8 cellular contexts compared by ENCODE assay signal in genomic region chr11:68031136-68031459, GRCh38. TPM values are rescaled to one million over a fixed set of nuclear protein-coding genes. Genes with fewer than 3 reads are reported as not detected.
DNase-seq lines count a peak whose midpoint lies in the region; ATAC-seq, FAIRE-seq and TF ChIP-seq lines count a peak whose summit lies in the region.

No MANE protein-coding gene starts in this region.

- intact Hi-C loops in cardiac septum (cut with DNase I) (loop anchor here (5.0 kb wide), 2 partner anchors 91 to 181 kb away; partner anchors contain the start of genes CHKA and KMT5B), K562 (cut with micrococcal nuclease) (no loop called here), HepG2 (cut with micrococcal nuclease; ENCODE audit: unreplicated experiment) (no loop called here)

- H3K27ac ChIP-seq in cardiac muscle cell (peak overlapping the region; percentile 86), K562 (ENCODE audit: extremely low read depth, low read depth, low read length) (peak overlapping the region; percentile 88), HepG2 (ENCODE audit: extremely low read length, insufficient read depth, low read length) (peak overlapping the region; percentile 86), upper lobe of left lung (peak overlapping the region; percentile 86 to 92 (median 90))

- no peaks in the 10 kb centered on the region for H3K9me1 ChIP-seq in K562 (ENCODE audit: control insufficient read depth, insufficient read depth, low read length)

- ATAC-seq in K562 (peak; percentile 22), HepG2 (no peak), upper lobe of left lung (ENCODE audit: low FRiP score in 2 of 2) (peak; percentile 26 to 28), GM21619 (IDR thresholded peaks at IDR 0.05; ENCODE audit: unreplicated experiment) (no peak)

- H2AFZ ChIP-seq in K562 (ENCODE audit: low read depth, low read length) (peak overlapping the region; percentile 92), HepG2 (ENCODE audit: low read length) (no peak overlapping the region)

- FAIRE-seq in K562 (lab: Jason Lieb, UNC) (peak; percentile 82), HepG2 (lab: Jason Lieb, UNC) (no peak)

- H3K4me2 ChIP-seq in K562 (ENCODE audit: insufficient read depth, low read length) = peak overlapping the region; percentile 95
- peak overlapping the region; percentile 97 for H3K4me2 ChIP-seq in HepG2 (ENCODE audit: low read depth, low read length)

- BruUV-seq in K562 (replicated peaks; lab: Mats Ljungman, UMichigan) (no TSS peak), HepG2 (replicated peaks; lab: Mats Ljungman, UMichigan) (no TSS peak)

- no peaks in the 10 kb centered on the region for H3K9me3 ChIP-seq in cardiac muscle cell (ENCODE audit: low read depth)
- H3K9me3 ChIP-seq in K562 (replicated peaks; ENCODE audit: control insufficient read depth, insufficient read depth, low read depth, low read length) = no peaks in the 10 kb centered on the region
- H3K9me3 ChIP-seq in HepG2 (ENCODE audit: low read length) = no peaks in the 10 kb centered on the region
- H3K9me3 ChIP-seq in upper lobe of left lung = no peaks in the 10 kb centered on the region

- no peak for DNase-seq in cardiac muscle cell (ENCODE audit: low read depth in 1 of 2, low spot score in 1 of 2)
- no peak for DNase-seq in cardiac septum (ENCODE audit: low spot score)
- DNase-seq in K562 (ENCODE audit: extremely low read depth in 1 of 4, low spot score in 3 of 4) = peak in 1 of 4 experiments; percentile 55
- no peak for DNase-seq in HepG2 (ENCODE audit: low spot score)
- no peak for DNase-seq in upper lobe of left lung
- no peak for DNase-seq in COLO668 (lab: John Stamatoyannopoulos, UW; ENCODE audit: unreplicated experiment)
- DNase-seq in amniotic stem cell (lab: John Stamatoyannopoulos, UW) = no peak

- H3K4me3 ChIP-seq in cardiac muscle cell = peak overlapping the region; percentile 48
- H3K4me3 ChIP-seq in K562 = peak overlapping the region; percentile 71
- peak overlapping the region; percentile 78 to 84 (median 83) for H3K4me3 ChIP-seq in HepG2 (replicated peaks in 1 of 3; ENCODE audit: insufficient read depth in 1 of 3, low read depth in 2 of 3, low read length in 3 of 3)
- peak overlapping the region; percentile 70 to 90 (median 85) for H3K4me3 ChIP-seq in upper lobe of left lung

- TF ChIP-seq POLR2A in K562 (conservative IDR thresholded peaks at IDR 0.05) (no peak), HepG2 (IDR thresholded peaks at IDR 0.05; ENCODE audit: insufficient read depth in 1 of 2, low read depth in 2 of 2, low read length in 2 of 2) (no peak), upper lobe of left lung (IDR thresholded peaks at IDR 0.05) (no peak)

- POLR2A ChIA-PET in K562 (lab: Yijun Ruan, JAX) (interaction anchor here (0.9 to 2.3 kb wide), 3 partner anchors 9 to 11 kb away, joined by 3 to 10 read pairs (median 8); no protein-coding TSS in a partner anchor), HepG2 (lab: Yijun Ruan, JAX) (interaction anchor here (1.1 to 1.2 kb wide), 2 partner anchors 9 to 22 kb away, joined by 3 to 4 read pairs; no protein-coding TSS in a partner anchor)

- TF ChIP-seq CTCF in cardiac muscle cell (IDR thresholded peaks at IDR 0.05; ENCODE audit: low read depth, low read length) = no peak
- TF ChIP-seq CTCF in K562 (IDR thresholded peaks at IDR 0.05 in 2 of 3, conservative IDR thresholded peaks at IDR 0.05 in 1 of 3; ENCODE audit: insufficient read depth in 2 of 3, low read depth in 1 of 3, low read length in 3 of 3) = no peak
- TF ChIP-seq CTCF in HepG2 (CRISPR knock-in tag; IDR thresholded peaks at IDR 0.05) = no peak
- TF ChIP-seq CTCF in upper lobe of left lung (IDR thresholded peaks at IDR 0.05) = no peak

- H3K4me1 ChIP-seq in cardiac muscle cell (ENCODE audit: low read depth) (no peaks in the 10 kb centered on the region), K562 (replicated peaks in 1 of 2; ENCODE audit: control insufficient read depth in 2 of 2, insufficient read depth in 2 of 2, low read length in 2 of 2) (peaks cover 14 to 61% of the 10 kb centered on the region in 2 experiments; a peak in 4 of 5 replicates), HepG2 (ENCODE audit: insufficient read depth, low read length) (peaks cover 32% of the 10 kb centered on the region), upper lobe of left lung (peaks cover 16 to 50% (median 25%) of the 10 kb centered on the region in 4 donors)

- in situ Hi-C loops in K562 (cut with MboI) = no loop called here
- in situ Hi-C loops in HepG2 (cut with HindIII; ENCODE audit: extremely low pct_ligation_motif_present, low pct_unique_long_range_greater_than_20kb) = no loop called here

- CTCF ChIA-PET in K562 (lab: Yijun Ruan, JAX; ENCODE audit: low intra/inter-chr PET ratio) (interaction anchor here (0.6 kb wide), 1 partner anchor 75 kb away, joined by 4 read pairs; no protein-coding TSS in a partner anchor), HepG2 (lab: Yijun Ruan, JAX; ENCODE audit: low intra/inter-chr PET ratio, low total read pairs) (no interaction called here)

- H3K9ac ChIP-seq in K562 (ENCODE audit: insufficient read depth in 1 of 2, low read depth in 2 of 2, low read length in 2 of 2) (peak overlapping the region; percentile 98 to 99), HepG2 (ENCODE audit: insufficient read depth, low read depth, low read length) (peak overlapping the region; percentile 96)

- 3% methylated on average over 10 of the region's 10 CpGs for WGBS in K562 (ENCODE audit: insufficient coverage, low coverage, missing lambda C conversion rate)
- 7% methylated on average over 10 of the region's 10 CpGs for WGBS in HepG2 (ENCODE audit: low lambda C conversion rate)
- 16 to 18% methylated on average over 8 to 10 of the region's 10 CpGs for WGBS in upper lobe of left lung, 2 donors

- peaks cover 25% of the 10 kb centered on the region for H3K79me2 ChIP-seq in K562 (ENCODE audit: control insufficient read depth, insufficient read depth, low read length)
- peaks cover 26% of the 10 kb centered on the region for H3K79me2 ChIP-seq in HepG2 (ENCODE audit: insufficient read depth, low read length)

- no peak for TF ChIP-seq RAD21 in K562 (CRISPR knock-in tag; conservative IDR thresholded peaks at IDR 0.05 in 1 of 2, IDR thresholded peaks at IDR 0.05 in 1 of 2)
- TF ChIP-seq RAD21 in HepG2 (CRISPR knock-in tag; IDR thresholded peaks at IDR 0.05) = no peak

- H3K27me3 ChIP-seq in cardiac muscle cell (no peaks in the 10 kb centered on the region), K562 (ENCODE audit: control insufficient read depth in 2 of 2, insufficient read depth in 2 of 2, low read length in 2 of 2) (no peaks in the 10 kb centered on the region), HepG2 (ENCODE audit: control insufficient read depth in 1 of 2, insufficient read depth in 2 of 2, low read length in 2 of 2) (no peaks in the 10 kb centered on the region; a peak in 1 of 5 replicates), upper lobe of left lung (no peaks in the 10 kb centered on the region)

- TF ChIP-seq EP300 in K562 (IDR thresholded peaks at IDR 0.05; ENCODE audit: low read length) = no peak
- TF ChIP-seq EP300 in HepG2 (IDR thresholded peaks at IDR 0.05; ENCODE audit: low read depth in 2 of 2, low read length in 2 of 2) = no peak
- no peak for TF ChIP-seq EP300 in HepG2 (CRISPR knock-in tag; IDR thresholded peaks at IDR 0.05; ENCODE audit: borderline replicate concordance)
- TF ChIP-seq EP300 in upper lobe of left lung (IDR thresholded peaks at IDR 0.05) = no peak

- H4K20me1 ChIP-seq in K562 (replicated peaks; ENCODE audit: control insufficient read depth, insufficient read depth, low read length) (no peaks in the 10 kb centered on the region), HepG2 (ENCODE audit: insufficient read depth, low read length) (no peaks in the 10 kb centered on the region)

- H3K36me3 ChIP-seq in cardiac muscle cell (peaks cover 7% of the 10 kb centered on the region), K562 (ENCODE audit: control insufficient read depth, insufficient read depth, low read length) (peaks cover 33% of the 10 kb centered on the region; the same call in 2 of the 3 replicates), HepG2 (replicated peaks in 1 of 2; ENCODE audit: control insufficient read depth in 1 of 2, insufficient read depth in 2 of 2, low read length in 2 of 2) (peaks cover 8 to 13% of the 10 kb centered on the region in 2 experiments; a peak in 3 of 5 replicates), upper lobe of left lung (peaks cover 0 to 40% (median 22%) of the 10 kb centered on the region in 4 donors)

RNA-seq across cellular contexts. Expression of gene NDUFS8, which starts 0.6 kb away (rescaled TPM):
- total RNA-seq in cardiac muscle cell = 330 and 471 TPM in 2 replicates
- 473 and 540 TPM in 2 replicates for polyA plus RNA-seq in cardiac muscle cell
- total RNA-seq in cardiac septum = 315 TPM
- total RNA-seq in K562 (2011; cell fraction: chromatin; rRNA removed; ENCODE audit: low replicate concordance) = 41.2 and 158 TPM in 2 replicates
- 168 and 170 TPM in 2 replicates for total RNA-seq in K562 (2011; cell fraction: nucleolus; rRNA removed)
- 99.4 and 102 TPM in 2 replicates for total RNA-seq in K562 (2011; cell fraction: nucleoplasm; rRNA removed)
- total RNA-seq in K562 (2014; rRNA removed) = 351 and 419 TPM in 2 replicates
- 60.0 and 91.3 TPM in 2 replicates for total RNA-seq in K562 (2014; rRNA removed; fragmentation: Illumina TruSeq; extraction: Trizol)
- 146 and 150 TPM in 2 replicates for total RNA-seq in K562 (2015; rRNA removed; fragmentation: Illumina TruSeq; extraction: Trizol)
- 271 and 294 TPM in 2 replicates for total RNA-seq in K562 (2021)
- polyA plus RNA-seq in K562 (2011; rRNA removed) = 67.2 and 68.7 TPM in 2 replicates
- polyA plus RNA-seq in K562 (2011; cell fraction: cytosol; rRNA removed) = 181 and 505 TPM in 2 replicates
- 116 and 178 TPM in 2 replicates for polyA plus RNA-seq in K562 (2011; cell fraction: nucleus; rRNA removed)
- 247 and 317 TPM in 2 replicates for polyA plus RNA-seq in K562 (2012)
- 101 and 156 TPM in 2 replicates for polyA plus RNA-seq in K562 (2014; fragmentation: Illumina TruSeq; extraction: Trizol)
- polyA plus RNA-seq in K562 (2014; fragmentation: Nextera tagmentation; extraction: Ambion mirVana) = 10 to 100 TPM; 36.5 to 65.1 TPM
- 241 and 257 TPM in 2 replicates for polyA plus RNA-seq in K562 (2014; rRNA removed)
- 28.2 and 47.3 TPM in 2 replicates for polyA minus RNA-seq in K562 (2011; rRNA and poly(A)+ RNA removed)
- polyA minus RNA-seq in K562 (2011; cell fraction: cytosol; rRNA and poly(A)+ RNA removed) = 128 and 135 TPM in 2 replicates
- polyA minus RNA-seq in K562 (2011; cell fraction: nucleus; rRNA and poly(A)+ RNA removed) = 55.5 and 65.1 TPM in 2 replicates
- 120 and 158 TPM in 2 replicates for total RNA-seq in HepG2 (2016; rRNA removed; fragmentation: Illumina TruSeq; extraction: Trizol)
- 120 and 122 TPM in 2 replicates for total RNA-seq in HepG2 (2016; cell fraction: cytosol; rRNA removed; fragmentation: Illumina TruSeq; extraction: Trizol; ENCODE audit: low read depth)
- total RNA-seq in HepG2 (2016; cell fraction: insoluble cytoplasmic fraction; rRNA removed; fragmentation: Illumina TruSeq; extraction: Trizol) = 111 and 153 TPM in 2 replicates
- 119 and 125 TPM in 2 replicates for total RNA-seq in HepG2 (2016; cell fraction: membrane; rRNA removed; fragmentation: Illumina TruSeq; extraction: Trizol)
- total RNA-seq in HepG2 (2016; cell fraction: nucleus; rRNA removed; fragmentation: Illumina TruSeq; extraction: Trizol) = 68.1 and 87.4 TPM in 2 replicates
- polyA plus RNA-seq in HepG2 (2011; rRNA removed) = 96.7 and 101 TPM in 2 replicates
- polyA plus RNA-seq in HepG2 (2011; cell fraction: cytosol; rRNA removed) = 77.4 and 163 TPM in 2 replicates
- 142 and 151 TPM in 2 replicates for polyA plus RNA-seq in HepG2 (2011; cell fraction: nucleus; rRNA removed)
- polyA plus RNA-seq in HepG2 (2012) = 65.2 and 96.9 TPM in 2 replicates
- polyA plus RNA-seq in HepG2 (2016; cell fraction: cytosol; fragmentation: Illumina TruSeq; extraction: Trizol; ENCODE audit: low read depth) = 109 and 135 TPM in 2 replicates
- 108 and 124 TPM in 2 replicates for polyA plus RNA-seq in HepG2 (2016; cell fraction: insoluble cytoplasmic fraction; fragmentation: Illumina TruSeq; extraction: Trizol; ENCODE audit: low read depth)
- 110 and 125 TPM in 2 replicates for polyA plus RNA-seq in HepG2 (2016; cell fraction: membrane; fragmentation: Illumina TruSeq; extraction: Trizol; ENCODE audit: low read depth)
- 158 and 161 TPM in 2 replicates for polyA plus RNA-seq in HepG2 (2016; cell fraction: nucleus; fragmentation: Illumina TruSeq; extraction: Trizol; ENCODE audit: insufficient read depth, low read depth)
- 172 and 212 TPM in 2 replicates for polyA minus RNA-seq in HepG2 (2011; rRNA and poly(A)+ RNA removed; ENCODE audit: low replicate concordance)
- 66.2 and 72.5 TPM in 2 replicates for polyA minus RNA-seq in HepG2 (2011; cell fraction: cytosol; rRNA and poly(A)+ RNA removed)
- polyA minus RNA-seq in HepG2 (2011; cell fraction: nucleus; rRNA and poly(A)+ RNA removed) = 33.6 and 40.9 TPM in 2 replicates
- total RNA-seq in upper lobe of left lung = 100 to 1,000 TPM in 5 of 6 donors, 10 to 100 TPM in 1; 64.5 to 196 (median 143) TPM

RNA-seq across cellular contexts. Expression of gene TCIRG1, which starts 7.7 kb away (rescaled TPM):
- 35.4 and 55.8 TPM in 2 replicates for total RNA-seq in cardiac muscle cell
- polyA plus RNA-seq in cardiac muscle cell = 19.4 and 47.5 TPM in 2 replicates
- total RNA-seq in cardiac septum = 26.5 TPM
- 106 and 531 TPM in 2 replicates for total RNA-seq in K562 (2011; cell fraction: chromatin; rRNA removed; ENCODE audit: low replicate concordance)
- 492 and 517 TPM in 2 replicates for total RNA-seq in K562 (2011; cell fraction: nucleolus; rRNA removed)
- 190 and 232 TPM in 2 replicates for total RNA-seq in K562 (2011; cell fraction: nucleoplasm; rRNA removed)
- 78.0 and 82.8 TPM in 2 replicates for total RNA-seq in K562 (2014; rRNA removed)
- total RNA-seq in K562 (2014; rRNA removed; fragmentation: Illumina TruSeq; extraction: Trizol) = 2.5 and 5.5 TPM in 2 replicates
- total RNA-seq in K562 (2015; rRNA removed; fragmentation: Illumina TruSeq; extraction: Trizol) = 24.4 and 28.7 TPM in 2 replicates
- total RNA-seq in K562 (2021) = 96.4 and 108 TPM in 2 replicates
- 31.1 and 72.7 TPM in 2 replicates for polyA plus RNA-seq in K562 (2011; rRNA removed)
- 56.1 and 92.6 TPM in 2 replicates for polyA plus RNA-seq in K562 (2011; cell fraction: cytosol; rRNA removed)
- polyA plus RNA-seq in K562 (2011; cell fraction: nucleus; rRNA removed) = 923 and 1,215 TPM in 2 replicates
- polyA plus RNA-seq in K562 (2012) = 55.4 and 115 TPM in 2 replicates
- polyA plus RNA-seq in K562 (2014; fragmentation: Illumina TruSeq; extraction: Trizol) = 13.1 and 33.3 TPM in 2 replicates
- 1 to 10 TPM in 1 of 2 experiments, under 1 TPM in 1; 0.49 to 1.9 TPM for polyA plus RNA-seq in K562 (2014; fragmentation: Nextera tagmentation; extraction: Ambion mirVana)
- polyA plus RNA-seq in K562 (2014; rRNA removed) = 113 and 143 TPM in 2 replicates
- polyA minus RNA-seq in K562 (2011; rRNA and poly(A)+ RNA removed) = 9.7 and 11.0 TPM in 2 replicates
- polyA minus RNA-seq in K562 (2011; cell fraction: cytosol; rRNA and poly(A)+ RNA removed) = 28.2 and 33.0 TPM in 2 replicates
- 139 and 154 TPM in 2 replicates for polyA minus RNA-seq in K562 (2011; cell fraction: nucleus; rRNA and poly(A)+ RNA removed)
- 9.9 and 48.0 TPM in 2 replicates for total RNA-seq in HepG2 (2016; rRNA removed; fragmentation: Illumina TruSeq; extraction: Trizol)
- total RNA-seq in HepG2 (2016; cell fraction: cytosol; rRNA removed; fragmentation: Illumina TruSeq; extraction: Trizol; ENCODE audit: low read depth) = 10.6 and 10.9 TPM in 2 replicates
- total RNA-seq in HepG2 (2016; cell fraction: insoluble cytoplasmic fraction; rRNA removed; fragmentation: Illumina TruSeq; extraction: Trizol) = 7.6 and 52.5 TPM in 2 replicates
- 8.3 and 8.4 TPM in 2 replicates for total RNA-seq in HepG2 (2016; cell fraction: membrane; rRNA removed; fragmentation: Illumina TruSeq; extraction: Trizol)
- total RNA-seq in HepG2 (2016; cell fraction: nucleus; rRNA removed; fragmentation: Illumina TruSeq; extraction: Trizol) = 57.2 and 73.6 TPM in 2 replicates
- polyA plus RNA-seq in HepG2 (2011; rRNA removed) = 69.6 and 97.2 TPM in 2 replicates
- polyA plus RNA-seq in HepG2 (2011; cell fraction: cytosol; rRNA removed) = 25.1 and 41.9 TPM in 2 replicates
- 1,399 and 1,906 TPM in 2 replicates for polyA plus RNA-seq in HepG2 (2011; cell fraction: nucleus; rRNA removed)
- 23.6 and 37.0 TPM in 2 replicates for polyA plus RNA-seq in HepG2 (2012)
- 3.6 and 4.6 TPM in 2 replicates for polyA plus RNA-seq in HepG2 (2016; cell fraction: cytosol; fragmentation: Illumina TruSeq; extraction: Trizol; ENCODE audit: low read depth)
- polyA plus RNA-seq in HepG2 (2016; cell fraction: insoluble cytoplasmic fraction; fragmentation: Illumina TruSeq; extraction: Trizol; ENCODE audit: low read depth) = 7.3 and 10.3 TPM in 2 replicates
- polyA plus RNA-seq in HepG2 (2016; cell fraction: membrane; fragmentation: Illumina TruSeq; extraction: Trizol; ENCODE audit: low read depth) = 5.5 and 6.6 TPM in 2 replicates
- 176 and 189 TPM in 2 replicates for polyA plus RNA-seq in HepG2 (2016; cell fraction: nucleus; fragmentation: Illumina TruSeq; extraction: Trizol; ENCODE audit: insufficient read depth, low read depth)
- polyA minus RNA-seq in HepG2 (2011; rRNA and poly(A)+ RNA removed; ENCODE audit: low replicate concordance) = 49.2 and 98.2 TPM in 2 replicates
- 22.7 and 28.6 TPM in 2 replicates for polyA minus RNA-seq in HepG2 (2011; cell fraction: cytosol; rRNA and poly(A)+ RNA removed)
- 100 and 121 TPM in 2 replicates for polyA minus RNA-seq in HepG2 (2011; cell fraction: nucleus; rRNA and poly(A)+ RNA removed)
- 100 to 1,000 TPM; 141 to 919 (median 287) TPM for total RNA-seq in upper lobe of left lung

RNA-seq across cellular contexts. Expression of gene ALDH3B1, which starts 21.0 kb away (rescaled TPM):
- total RNA-seq in cardiac muscle cell (0.45 and 1.2 TPM in 2 replicates), cardiac septum (5.1 TPM), K562 (2014; rRNA removed) (0.37 TPM in 1 of 2 replicates, not detected in the other), K562 (2014; rRNA removed; fragmentation: Illumina TruSeq; extraction: Trizol) (0.04 TPM in 1 of 2 replicates, not detected in the other), K562 (2015; rRNA removed; fragmentation: Illumina TruSeq; extraction: Trizol) (0.07 and 0.08 TPM in 2 replicates), K562 (2021) (0.13 and 0.35 TPM in 2 replicates), HepG2 (2016; rRNA removed; fragmentation: Illumina TruSeq; extraction: Trizol) (4.0 and 4.5 TPM in 2 replicates), upper lobe of left lung (100 to 1,000 TPM; 107 to 229 (median 185) TPM)
- polyA plus RNA-seq in cardiac muscle cell (0.55 and 0.66 TPM in 2 replicates), K562 (2011; rRNA removed) (0.10 and 0.19 TPM in 2 replicates), K562 (2014; fragmentation: Illumina TruSeq; extraction: Trizol) (0.06 and 0.15 TPM in 2 replicates), K562 (2014; fragmentation: Nextera tagmentation; extraction: Ambion mirVana) (under 1 TPM in 1 of 2 experiments, not detected in 1; 0.01 TPM), K562 (2014; rRNA removed) (0.21 and 0.43 TPM in 2 replicates), HepG2 (2011; rRNA removed) (5.1 and 6.7 TPM in 2 replicates)
- 0.14 and 0.70 TPM in 2 replicates for total RNA-seq in K562 (2011; cell fraction: chromatin; rRNA removed; ENCODE audit: low replicate concordance)
- total RNA-seq in K562 (2011; cell fraction: nucleolus; rRNA removed) = 0.13 and 0.17 TPM in 2 replicates
- 0.07 and 0.15 TPM in 2 replicates for total RNA-seq in K562 (2011; cell fraction: nucleoplasm; rRNA removed)
- polyA plus RNA-seq in K562 (2011; cell fraction: cytosol; rRNA removed) = 0.18 and 0.36 TPM in 2 replicates
- polyA plus RNA-seq in K562 (2011; cell fraction: nucleus; rRNA removed) = 0.21 and 0.30 TPM in 2 replicates
- 0.42 and 1.4 TPM in 2 replicates for polyA plus RNA-seq in K562 (2012)
- 0.03 TPM in 1 of 2 replicates, not detected in the other for polyA minus RNA-seq in K562 (2011; rRNA and poly(A)+ RNA removed)
- polyA minus RNA-seq in K562 (2011; cell fraction: cytosol; rRNA and poly(A)+ RNA removed) = 1.5 TPM in 1 of 2 replicates, not detected in the other
- polyA minus RNA-seq in K562 (2011; cell fraction: nucleus; rRNA and poly(A)+ RNA removed) = 0.11 and 0.54 TPM in 2 replicates
- total RNA-seq in HepG2 (2016; cell fraction: cytosol; rRNA removed; fragmentation: Illumina TruSeq; extraction: Trizol; ENCODE audit: low read depth) = 0.62 and 0.91 TPM in 2 replicates
- 4.3 and 4.5 TPM in 2 replicates for total RNA-seq in HepG2 (2016; cell fraction: insoluble cytoplasmic fraction; rRNA removed; fragmentation: Illumina TruSeq; extraction: Trizol)
- 2.2 and 2.4 TPM in 2 replicates for total RNA-seq in HepG2 (2016; cell fraction: membrane; rRNA removed; fragmentation: Illumina TruSeq; extraction: Trizol)
- total RNA-seq in HepG2 (2016; cell fraction: nucleus; rRNA removed; fragmentation: Illumina TruSeq; extraction: Trizol) = 1.6 and 2.1 TPM in 2 replicates
- polyA plus RNA-seq in HepG2 (2011; cell fraction: cytosol; rRNA removed) = 2.8 and 5.9 TPM in 2 replicates
- polyA plus RNA-seq in HepG2 (2011; cell fraction: nucleus; rRNA removed) = 5.1 and 6.8 TPM in 2 replicates
- polyA plus RNA-seq in HepG2 (2012) = 2.1 and 3.2 TPM in 2 replicates
- polyA plus RNA-seq in HepG2 (2016; cell fraction: cytosol; fragmentation: Illumina TruSeq; extraction: Trizol; ENCODE audit: low read depth) = 0.81 and 0.85 TPM in 2 replicates
- 4.5 and 4.7 TPM in 2 replicates for polyA plus RNA-seq in HepG2 (2016; cell fraction: insoluble cytoplasmic fraction; fragmentation: Illumina TruSeq; extraction: Trizol; ENCODE audit: low read depth)
- 1.9 and 2.1 TPM in 2 replicates for polyA plus RNA-seq in HepG2 (2016; cell fraction: membrane; fragmentation: Illumina TruSeq; extraction: Trizol; ENCODE audit: low read depth)
- 4.1 and 4.6 TPM in 2 replicates for polyA plus RNA-seq in HepG2 (2016; cell fraction: nucleus; fragmentation: Illumina TruSeq; extraction: Trizol; ENCODE audit: insufficient read depth, low read depth)
- polyA minus RNA-seq in HepG2 (2011; rRNA and poly(A)+ RNA removed; ENCODE audit: low replicate concordance) = 7.3 and 37.4 TPM in 2 replicates
- 2.2 and 3.3 TPM in 2 replicates for polyA minus RNA-seq in HepG2 (2011; cell fraction: cytosol; rRNA and poly(A)+ RNA removed)
- 1.6 and 3.1 TPM in 2 replicates for polyA minus RNA-seq in HepG2 (2011; cell fraction: nucleus; rRNA and poly(A)+ RNA removed)

RNA-seq across cellular contexts. Expression of gene UNC93B1, which starts 27.2 kb away (rescaled TPM):
- total RNA-seq in cardiac muscle cell (13.6 and 24.0 TPM in 2 replicates), cardiac septum (5.3 TPM), K562 (2014; rRNA removed) (10.1 and 12.2 TPM in 2 replicates), K562 (2014; rRNA removed; fragmentation: Illumina TruSeq; extraction: Trizol) (3.7 and 4.3 TPM in 2 replicates), K562 (2015; rRNA removed; fragmentation: Illumina TruSeq; extraction: Trizol) (2.3 and 3.3 TPM in 2 replicates), K562 (2021) (13.6 and 14.1 TPM in 2 replicates), HepG2 (2016; rRNA removed; fragmentation: Illumina TruSeq; extraction: Trizol) (2.3 and 8.8 TPM in 2 replicates), upper lobe of left lung (100 to 1,000 TPM in 4 of 6 donors, 10 to 100 TPM in 2; 99.3 to 186 (median 124) TPM)
- polyA plus RNA-seq in cardiac muscle cell (13.2 and 20.0 TPM in 2 replicates), K562 (2011; rRNA removed) (8.6 and 10.0 TPM in 2 replicates), K562 (2014; fragmentation: Illumina TruSeq; extraction: Trizol) (5.1 and 6.5 TPM in 2 replicates), K562 (2014; fragmentation: Nextera tagmentation; extraction: Ambion mirVana) (under 1 TPM; 0.10 to 0.17 TPM), K562 (2014; rRNA removed) (7.3 and 11.6 TPM in 2 replicates), HepG2 (2011; rRNA removed) (18.9 and 25.3 TPM in 2 replicates)
- 14.0 and 42.4 TPM in 2 replicates for total RNA-seq in K562 (2011; cell fraction: chromatin; rRNA removed; ENCODE audit: low replicate concordance)
- total RNA-seq in K562 (2011; cell fraction: nucleolus; rRNA removed) = 38.0 and 40.8 TPM in 2 replicates
- total RNA-seq in K562 (2011; cell fraction: nucleoplasm; rRNA removed) = 17.3 and 24.9 TPM in 2 replicates
- 11.3 and 17.7 TPM in 2 replicates for polyA plus RNA-seq in K562 (2011; cell fraction: cytosol; rRNA removed)
- polyA plus RNA-seq in K562 (2011; cell fraction: nucleus; rRNA removed) = 30.9 and 40.1 TPM in 2 replicates
- polyA plus RNA-seq in K562 (2012) = 6.5 and 9.5 TPM in 2 replicates
- 5.2 and 8.3 TPM in 2 replicates for polyA minus RNA-seq in K562 (2011; rRNA and poly(A)+ RNA removed)
- polyA minus RNA-seq in K562 (2011; cell fraction: cytosol; rRNA and poly(A)+ RNA removed) = 9.3 and 11.6 TPM in 2 replicates
- polyA minus RNA-seq in K562 (2011; cell fraction: nucleus; rRNA and poly(A)+ RNA removed) = 12.3 and 12.5 TPM in 2 replicates
- 3.9 and 4.4 TPM in 2 replicates for total RNA-seq in HepG2 (2016; cell fraction: cytosol; rRNA removed; fragmentation: Illumina TruSeq; extraction: Trizol; ENCODE audit: low read depth)
- 2.9 and 9.2 TPM in 2 replicates for total RNA-seq in HepG2 (2016; cell fraction: insoluble cytoplasmic fraction; rRNA removed; fragmentation: Illumina TruSeq; extraction: Trizol)
- 4.6 and 5.3 TPM in 2 replicates for total RNA-seq in HepG2 (2016; cell fraction: membrane; rRNA removed; fragmentation: Illumina TruSeq; extraction: Trizol)
- total RNA-seq in HepG2 (2016; cell fraction: nucleus; rRNA removed; fragmentation: Illumina TruSeq; extraction: Trizol) = 10.8 and 10.9 TPM in 2 replicates
- polyA plus RNA-seq in HepG2 (2011; cell fraction: cytosol; rRNA removed) = 14.1 and 18.0 TPM in 2 replicates
- 71.1 and 107 TPM in 2 replicates for polyA plus RNA-seq in HepG2 (2011; cell fraction: nucleus; rRNA removed)
- 8.1 and 8.5 TPM in 2 replicates for polyA plus RNA-seq in HepG2 (2012)
- 1.5 and 2.4 TPM in 2 replicates for polyA plus RNA-seq in HepG2 (2016; cell fraction: cytosol; fragmentation: Illumina TruSeq; extraction: Trizol; ENCODE audit: low read depth)
- 2.4 and 2.7 TPM in 2 replicates for polyA plus RNA-seq in HepG2 (2016; cell fraction: insoluble cytoplasmic fraction; fragmentation: Illumina TruSeq; extraction: Trizol; ENCODE audit: low read depth)
- 3.0 and 3.2 TPM in 2 replicates for polyA plus RNA-seq in HepG2 (2016; cell fraction: membrane; fragmentation: Illumina TruSeq; extraction: Trizol; ENCODE audit: low read depth)
- polyA plus RNA-seq in HepG2 (2016; cell fraction: nucleus; fragmentation: Illumina TruSeq; extraction: Trizol; ENCODE audit: insufficient read depth, low read depth) = 17.9 and 19.5 TPM in 2 replicates
- 56.7 and 87.2 TPM in 2 replicates for polyA minus RNA-seq in HepG2 (2011; rRNA and poly(A)+ RNA removed; ENCODE audit: low replicate concordance)
- polyA minus RNA-seq in HepG2 (2011; cell fraction: cytosol; rRNA and poly(A)+ RNA removed) = 10.2 and 12.8 TPM in 2 replicates
- 7.0 and 9.1 TPM in 2 replicates for polyA minus RNA-seq in HepG2 (2011; cell fraction: nucleus; rRNA and poly(A)+ RNA removed)

Comparison
In these comparisons a context has a peak if more than half of its experiments do, and no peak if none do; other contexts are left out.
1. ATAC-seq: peak in K562 (single experiment) and upper lobe of left lung (2 of 2); none in HepG2 (single experiment) and GM21619 (single experiment).
2. RNA of gene ALDH3B1, which starts 21.0 kb away (total RNA-seq): 107 to 229 TPM in upper lobe of left lung; 5.1 TPM in cardiac septum (single experiment), 0.62 to 4.5 TPM in HepG2, 0.45 to 1.2 TPM in cardiac muscle cell and 0.04 to 0.70 TPM in K562; every median in the first group is over 10 times any median in the second.
3. Peak in every context shown above with its lines, with median percentiles within 50 percentile points of each other: H3K27ac ChIP-seq and H3K4me3 ChIP-seq.